In genomic region chr13:41193469-41193868, GRCh38 we compare ENCODE assay signal across 9 cellular contexts. TPM values are rescaled to one million over a fixed set of nuclear protein-coding genes. Genes with fewer than 3 reads are reported as not detected.
DNase-seq lines count a peak whose midpoint lies in the region; ATAC-seq and TF ChIP-seq lines count a peak whose summit lies in the region.
"Had no signal": no experiment of that assay in that cellular context is flagged by ENCODE, and none has a peak within 500 bp of the region (broad histone marks: within the 10 kb centered on the region; RNA-seq: fewer than 3 reads in every experiment).

No MANE protein-coding gene starts in this region.

- H3K9me2 ChIP-seq in GM23338 (ENCODE audit: insufficient read depth): no peaks in the 10 kb centered on the region

- H3K27me3 ChIP-seq in GM23338 (ENCODE audit: insufficient read depth) (no peaks in the 10 kb centered on the region), left ventricle myocardium inferior (ENCODE audit: low read depth) (no peaks in the 10 kb centered on the region), skeletal muscle tissue (ENCODE audit: control insufficient read depth in 3 of 3, insufficient read depth in 3 of 3, low read length in 3 of 3) (no peaks in the 10 kb centered on the region)
- H3K27me3 ChIP-seq: foreskin keratinocyte had no signal

- in situ Hi-C loops in GM13976 (cut with MboI; ENCODE audit: low sequenced_read_pairs, unreplicated experiment): loop anchor here (10.0 kb wide), 1 partner anchor 59 kb away; the partner anchor contains the start of gene KBTBD6

- no peak for ATAC-seq in GM23338

- H3K36me3 Mint-ChIP-seq in GM23338 (ENCODE audit: low read depth): peaks cover 23% of the 10 kb centered on the region
- peaks cover 9% of the 10 kb centered on the region for H3K36me3 Mint-ChIP-seq in activated CD4-positive, alpha-beta memory T cell treated with anti-CD3 and anti-CD28 coated beads for 36 hours

- H3K9me3 Mint-ChIP-seq in GM23338: peaks cover 14% of the 10 kb centered on the region; the same call in 2 of the 3 replicates
- H3K9me3 Mint-ChIP-seq in activated CD4-positive, alpha-beta memory T cell treated with anti-CD3 and anti-CD28 coated beads for 36 hours: no peaks in the 10 kb centered on the region

- intact Hi-C loops in activated CD4-positive, alpha-beta memory T cell treated with anti-CD3 and anti-CD28 coated beads for 36 hours (cut with micrococcal nuclease): no loop called here
- intact Hi-C loops in left ventricle myocardium inferior (cut with micrococcal nuclease): loop anchor here (5.0 kb wide), 1 partner anchor 61 kb away; the partner anchor contains the start of gene KBTBD6

- H3F3A ChIP-seq in GM23338 (replicated peaks; ENCODE audit: low read depth): no peaks in the 10 kb centered on the region

- no peak for TF ChIP-seq CTCF in GM23338 (conservative IDR thresholded peaks at IDR 0.05; ENCODE audit: low read depth in 2 of 2)
- TF ChIP-seq CTCF in left ventricle myocardium inferior (IDR thresholded peaks at IDR 0.05; ENCODE audit: borderline replicate concordance): no peak
- TF ChIP-seq CTCF in GM13976 (IDR thresholded peaks at IDR 0.05; ENCODE audit: borderline replicate concordance, control extremely low read depth, extremely low read depth, insufficient read depth, missing control alignments): no peak

- POLR2A ChIA-PET in activated CD4-positive, alpha-beta memory T cell treated with anti-CD3 and anti-CD28 coated beads for 36 hours (lab: Charles Lee): no interaction called here

- no peaks in the 10 kb centered on the region for H3K9me3 ChIP-seq in left ventricle myocardium inferior (replicated peaks)
- no peaks in the 10 kb centered on the region for H3K9me3 ChIP-seq in skeletal muscle tissue (ENCODE audit: control insufficient read depth in 3 of 3, low read length in 3 of 3)

- H3K27ac ChIP-seq in GM23338 (ENCODE audit: low read depth) (no peak overlapping the region), left ventricle myocardium inferior (replicated peaks) (peak overlapping the region; percentile 92), skeletal muscle tissue (ENCODE audit: low read depth, low read length) (no peak overlapping the region)

- H3K36me3 ChIP-seq in GM23338 (ENCODE audit: insufficient read depth) (no peaks in the 10 kb centered on the region), left ventricle myocardium inferior (peaks cover 3% of the 10 kb centered on the region), skeletal muscle tissue (ENCODE audit: control insufficient read depth in 3 of 3, insufficient read depth in 3 of 3, low read length in 3 of 3) (peaks cover 0 to 5% (median 0%) of the 10 kb centered on the region in 3 donors)

- H3K4me2 ChIP-seq in GM23338: peak overlapping the region; percentile 80

- peak overlapping the region; percentile 90 for H3K4me3 Mint-ChIP-seq in GM23338
- H3K4me3 Mint-ChIP-seq in activated CD4-positive, alpha-beta memory T cell treated with anti-CD3 and anti-CD28 coated beads for 36 hours: peak overlapping the region; percentile 90

- H3K79me2 ChIP-seq in GM23338 (replicated peaks; ENCODE audit: insufficient read depth): peaks cover 13% of the 10 kb centered on the region

- H3K27ac Mint-ChIP-seq in GM23338: peak overlapping the region; percentile 96; the same call in 1 of the 2 replicates
- peak overlapping the region; percentile 65 for H3K27ac Mint-ChIP-seq in activated CD4-positive, alpha-beta memory T cell treated with anti-CD3 and anti-CD28 coated beads for 36 hours

- DNase-seq in GM23338 (ENCODE audit: low spot score): no peak
- no peak for DNase-seq in activated CD4-positive, alpha-beta memory T cell treated with anti-CD3 and anti-CD28 coated beads for 36 hours
- no peak for DNase-seq in left ventricle myocardium inferior
- DNase-seq in NCI-H2029 treated with DMSO at 0.1 percent for 48 hours (lab: John Stamatoyannopoulos, UW): no peak
- DNase-seq in DMS79 (lab: John Stamatoyannopoulos, UW): no peak
- DNase-seq in GM13976 (ENCODE audit: low spot score): no peak
- no peak for DNase-seq in AG20443 (ENCODE audit: low spot score)

- no peak overlapping the region for H2AFZ ChIP-seq in GM23338

- 0 out of 2 replicates have a peak, but pooled peaks cover 3% of the 10 kb centered on the region for H3K4me1 ChIP-seq in GM23338 (ENCODE audit: insufficient read depth)
- H3K4me1 ChIP-seq in left ventricle myocardium inferior: peaks cover 36% of the 10 kb centered on the region
- peaks cover 14 to 25% (median 22%) of the 10 kb centered on the region in 3 donors for H3K4me1 ChIP-seq in skeletal muscle tissue (ENCODE audit: control insufficient read depth in 3 of 3, insufficient read depth in 3 of 3, low read length in 3 of 3)

- CTCF ChIA-PET in activated CD4-positive, alpha-beta memory T cell treated with anti-CD3 and anti-CD28 coated beads for 36 hours (lab: Charles Lee): no interaction called here

- H3K4me1 Mint-ChIP-seq in GM23338: peaks cover 18% of the 10 kb centered on the region
- H3K4me1 Mint-ChIP-seq in activated CD4-positive, alpha-beta memory T cell treated with anti-CD3 and anti-CD28 coated beads for 36 hours (ENCODE audit: low read depth): peaks cover 37% of the 10 kb centered on the region

- peaks cover 12% of the 10 kb centered on the region for H3K27me3 Mint-ChIP-seq in GM23338 (ENCODE audit: insufficient read depth, low read depth, poor library complexity)
- no peaks in the 10 kb centered on the region for H3K27me3 Mint-ChIP-seq in activated CD4-positive, alpha-beta memory T cell treated with anti-CD3 and anti-CD28 coated beads for 36 hours

- peak overlapping the region in 2 of 3 donors; percentile 88 to 91 for H3K9ac ChIP-seq in skeletal muscle tissue (ENCODE audit: low read depth in 1 of 3, low read length in 3 of 3)

- H3K4me3 ChIP-seq in GM23338: peak overlapping the region; percentile 71
- peak overlapping the region; percentile 90 for H3K4me3 ChIP-seq in left ventricle myocardium inferior
- H3K4me3 ChIP-seq in skeletal muscle tissue (ENCODE audit: low read length in 3 of 3): peak overlapping the region; percentile 89 to 93 (median 92)

- H4K20me1 ChIP-seq in GM23338 (replicated peaks; ENCODE audit: insufficient read depth): no peaks in the 10 kb centered on the region

TF ChIP-seq in GM23338, 12 proteins besides CTCF, POLR2A, EP300 and RAD21 (continues in another document):
- TF ChIP-seq REST (IDR thresholded peaks at IDR 0.05; ENCODE audit: unreplicated experiment): no peak
- no peak for TF ChIP-seq POLR2AphosphoS5 (IDR thresholded peaks at IDR 0.05; ENCODE audit: low read depth)
- TF ChIP-seq EZH2phosphoT487 (IDR thresholded peaks at IDR 0.05; ENCODE audit: unreplicated experiment): no peak
- TF ChIP-seq JUNB (IDR thresholded peaks at IDR 0.05; ENCODE audit: unreplicated experiment): no peak
- TF ChIP-seq CREB1 (CRISPR knock-in tag; IDR thresholded peaks at IDR 0.05; ENCODE audit: low read depth): no peak

RNA-seq across cellular contexts. Expression of gene KBTBD7, which starts 0.9 kb away (rescaled TPM):
- 19.1 and 20.2 TPM in 2 replicates for total RNA-seq in GM23338 (2014; rRNA removed; shearing (Covaris generic))
- polyA plus RNA-seq in GM23338 (2016; fragmentation: Nextera tagmentation; extraction: Ambion mirVana): 11.6 and 12.2 TPM in 2 replicates
- 1 to 10 TPM; 3.6 to 4.1 TPM for total RNA-seq in activated CD4-positive, alpha-beta memory T cell treated with anti-CD3 and anti-CD28 coated beads for 36 hours
- total RNA-seq in left ventricle myocardium inferior (5.2 TPM), skeletal muscle tissue (13.6 TPM)
